ENCODE assay signal across 13 cellular contexts in genomic region chrX:118325453-118325852, GRCh38. TPM values are rescaled to one million over a fixed set of nuclear protein-coding genes. Genes with fewer than 3 reads are reported as not detected.
DNase-seq lines count a peak whose midpoint lies in the region; ATAC-seq, FAIRE-seq and TF ChIP-seq lines count a peak whose summit lies in the region.
"Had no signal": no experiment of that assay in that cellular context is flagged by ENCODE, and none has a peak within 500 bp of the region (broad histone marks: within the 10 kb centered on the region; RNA-seq: fewer than 3 reads in every experiment).

No MANE protein-coding gene starts in this region.

- H4K20me1 ChIP-seq in PC-9 (ENCODE audit: insufficient read depth): no peaks in the 10 kb centered on the region
- H4K20me1 ChIP-seq: BLaER1 treated with 17β-estradiol and CSF1 and Interleukin-3, amounts not matched to agents 10 nM and 100 nM had no signal

- H3K27ac ChIP-seq in A549 (no peak overlapping the region), PC-9 (no peak overlapping the region)
- H3K27ac ChIP-seq: BLaER1 treated with 17β-estradiol and CSF1 and Interleukin-3, amounts not matched to agents 10 nM and 100 nM; vagina had no signal

- TF ChIP-seq CTCF in A549 (IDR thresholded peaks at IDR 0.05) (peak; percentile 33; the same call in 2 of the 3 replicates), GM13976 (IDR thresholded peaks at IDR 0.05; ENCODE audit: borderline replicate concordance, control extremely low read depth, extremely low read depth, insufficient read depth, missing control alignments) (no peak), PC-9 (conservative IDR thresholded peaks at IDR 0.05) (peak; percentile 58), epithelial cell of proximal tubule (conservative IDR thresholded peaks at IDR 0.05; ENCODE audit: low read depth, low read length) (peak; percentile 39)

- POLR2A ChIA-PET in A549 (lab: Yijun Ruan, JAX) (no interaction called here), PC-9 (lab: Charles Lee; ENCODE audit: unreplicated experiment) (no interaction called here)

- no peak for TF ChIP-seq POLR2A in A549 (IDR thresholded peaks at IDR 0.05; ENCODE audit: low read length)

- DNase-seq in A549 (ENCODE audit: low read depth in 1 of 2, low spot score in 1 of 2) (peak in 1 of 2 experiments; percentile 22), GM13976 (ENCODE audit: low spot score) (peak; percentile 17), PC-9 (no peak), epithelial cell of proximal tubule (ENCODE audit: low read depth) (no peak), D341Med (ENCODE audit: low spot score) (no peak), NOMO-1 treated with dmso at 0.1 percent for 144 hours (lab: John Stamatoyannopoulos, UW; ENCODE audit: unreplicated experiment) (no peak), NCI-H774 (lab: John Stamatoyannopoulos, UW) (no peak), NOMO-1 treated with DMSO at 0.1 percent for 48 hours (lab: John Stamatoyannopoulos, UW; ENCODE audit: unreplicated experiment) (no peak)
- DNase-seq: activated CD4-positive, CD25-positive, alpha-beta regulatory T cell treated with anti-CD3 and anti-CD28 coated beads, Interleukin-2, amount 50 U/mL, for 72 hours; NCI-H2029 treated with DMSO at 0.1 percent for 48 hours; SHP77 had no signal

- no peaks in the 10 kb centered on the region for H3K4me1 ChIP-seq in A549
- no peaks in the 10 kb centered on the region for H3K4me1 ChIP-seq in PC-9 (replicated peaks; ENCODE audit: insufficient read depth)
- H3K4me1 ChIP-seq: vagina had no signal

- intact Hi-C loops in PC-9 (cut with micrococcal nuclease; ENCODE audit: unreplicated experiment): no loop called here

- H3K4me2 ChIP-seq in A549 (no peak overlapping the region), PC-9 (no peak overlapping the region)
- H3K4me2 ChIP-seq: BLaER1 treated with 17β-estradiol and CSF1 and Interleukin-3, amounts not matched to agents 10 nM and 100 nM had no signal

- H3K79me2 ChIP-seq in PC-9 (ENCODE audit: low read depth): no peaks in the 10 kb centered on the region

- H3F3A ChIP-seq in PC-9 (ENCODE audit: insufficient read depth, low read depth): no peaks in the 10 kb centered on the region

- no peaks in the 10 kb centered on the region for H3K9me2 ChIP-seq in PC-9 (ENCODE audit: insufficient read depth)

- peak; percentile 54 for FAIRE-seq in A549 (lab: Jason Lieb, UNC)

- in situ Hi-C loops in GM13976 (cut with MboI; ENCODE audit: low sequenced_read_pairs, unreplicated experiment): no loop called here

- H3K27me3 ChIP-seq in PC-9 (ENCODE audit: insufficient read depth, low read depth): no peaks in the 10 kb centered on the region
- H3K27me3 ChIP-seq: BLaER1 treated with 17β-estradiol and CSF1 and Interleukin-3, amounts not matched to agents 10 nM and 100 nM; vagina had no signal

- H3K36me3 ChIP-seq in PC-9 (ENCODE audit: low read depth): no peaks in the 10 kb centered on the region
- H3K36me3 ChIP-seq: BLaER1 treated with 17β-estradiol and CSF1 and Interleukin-3, amounts not matched to agents 10 nM and 100 nM; vagina had no signal

- 8% methylated on average over 2 of the region's 2 CpGs for WGBS in A549 (ENCODE audit: missing lambda C conversion rate)

- TF ChIP-seq EP300 in A549 (IDR thresholded peaks at IDR 0.05): no peak

- ATAC-seq in A549: peak in 1 of 2 experiments; percentile 55; a peak in 3 of 6 replicates

- CTCF ChIA-PET in A549 (lab: Yijun Ruan, JAX): interaction anchor here (0.6 to 2.2 kb wide), 9 partner anchors 10 to 1881 kb away, joined by 3 to 5 read pairs (median 4); no protein-coding TSS in a partner anchor
- CTCF ChIA-PET in PC-9 (lab: Charles Lee): interaction anchor here (0.6 kb wide), 2 partner anchors 271 to 311 kb away, joined by 3 to 9 read pairs; no protein-coding TSS in a partner anchor

- no peak for TF ChIP-seq RAD21 in A549 (conservative IDR thresholded peaks at IDR 0.05 in 1 of 2, IDR thresholded peaks at IDR 0.05 in 1 of 2)

- BruUV-seq in PC-9 (replicated peaks; lab: Mats Ljungman, UMichigan): no TSS peak

- H3K4me3 ChIP-seq in A549: no peak overlapping the region
- no peak overlapping the region for H3K4me3 ChIP-seq in PC-9
- H3K4me3 ChIP-seq in epithelial cell of proximal tubule (ENCODE audit: low read depth, low read length): no peak overlapping the region
- H3K4me3 ChIP-seq: BLaER1 treated with 17β-estradiol and CSF1 and Interleukin-3, amounts not matched to agents 10 nM and 100 nM; vagina had no signal

- H3K9me3 ChIP-seq in A549 (no peaks in the 10 kb centered on the region), PC-9 (ENCODE audit: insufficient read depth, low read depth) (no peaks in the 10 kb centered on the region)
- H3K9me3 ChIP-seq: BLaER1 treated with 17β-estradiol and CSF1 and Interleukin-3, amounts not matched to agents 10 nM and 100 nM; vagina had no signal

- no peak overlapping the region for H2AFZ ChIP-seq in PC-9

TF ChIP-seq in A549, 52 proteins besides CTCF, POLR2A, EP300 and RAD21:
- TF ChIP-seq HES2 (IDR thresholded peaks at IDR 0.05): no peak
- TF ChIP-seq SMC3 (IDR thresholded peaks at IDR 0.05): peak; percentile 27; the same call in 1 of the 3 replicates
- no peak for TF ChIP-seq ZNF302 (CRISPR knock-in tag; IDR thresholded peaks at IDR 0.05)

RNA-seq across cellular contexts. Expression of gene WDR44, which starts 20.5 kb away (rescaled TPM):
- polyA plus RNA-seq in A549 (2011; rRNA removed) (15.7 and 22.1 TPM in 2 replicates), A549 (2017; fragmentation: RNase III; extraction: RNeasy Plus Mini Kit Qiagen cat#74134 plus additional on column Dnase treatment) (9.9 to 10.2 TPM (median 10.2 TPM) in 3 replicates)
- 3.1 and 3.3 TPM in 2 replicates for polyA plus RNA-seq in A549 (2012; cell fraction: cytosol; rRNA removed)
- 4.9 and 5.4 TPM in 2 replicates for polyA plus RNA-seq in A549 (2012; cell fraction: nucleus; rRNA removed)
- 7.3 and 9.5 TPM in 2 replicates for polyA minus RNA-seq in A549 (2011; rRNA and poly(A)+ RNA removed)
- total RNA-seq in PC-9 (2021) (24.4 and 30.9 TPM in 2 replicates), epithelial cell of proximal tubule (8.1 and 13.7 TPM in 2 replicates)
